In genomic region chr12:105336411-105336810, GRCh38 we compare ENCODE assay signal across 1 cellular context.
TF ChIP-seq lines count a peak whose summit lies in the region.

No MANE protein-coding gene starts in this region.

TF ChIP-seq in H1, 55 proteins besides CTCF, POLR2A, EP300 and RAD21:
- TF ChIP-seq KDM4A (IDR thresholded peaks at IDR 0.05; ENCODE audit: low read depth, low read length, severe bottlenecking) (no peak), CTBP2 (IDR thresholded peaks at IDR 0.05; ENCODE audit: borderline replicate concordance, insufficient read depth, insufficient read length, low read length) (no peak), SIN3A (conservative IDR thresholded peaks at IDR 0.05 in 1 of 2, IDR thresholded peaks at IDR 0.05 in 1 of 2; ENCODE audit: low read depth in 1 of 2, low read length in 2 of 2) (no peak), POU5F1 (IDR thresholded peaks at IDR 0.05; ENCODE audit: low read depth, low read length) (no peak), BCL11A (IDR thresholded peaks at IDR 0.05; ENCODE audit: low read depth in 2 of 2, low read length in 2 of 2) (no peak), NRF1 (IDR thresholded peaks at IDR 0.05; ENCODE audit: low read depth, low read length) (no peak), TAF7 (optimal IDR thresholded peaks at IDR 0.05; ENCODE audit: borderline replicate concordance, low read depth, low read length) (no peak), HDAC2 (IDR thresholded peaks at IDR 0.05; ENCODE audit: borderline replicate concordance in 1 of 2, low read depth in 2 of 2, low read length in 2 of 2) (no peak), JUN (IDR thresholded peaks at IDR 0.05; ENCODE audit: low read depth, low read length) (no peak), SIRT6 (IDR thresholded peaks at IDR 0.05; ENCODE audit: low read length) (no peak), SIX5 (IDR thresholded peaks at IDR 0.05; ENCODE audit: low read depth, low read length) (no peak), BACH1 (IDR thresholded peaks at IDR 0.05; ENCODE audit: low read length) (no peak), HDAC6 (IDR thresholded peaks at IDR 0.05; ENCODE audit: low read depth, low read length) (no peak)
TF ChIP-seq in H1: peak in this region for 0.
